In genomic region chr5:143923634-143924265, GRCh38 we compare ENCODE assay signal across 9 cellular contexts.
A peak's percentile ranks its signal among the peaks of the same experiment; 100 is the strongest.
DNase-seq lines count a peak whose midpoint lies in the region; ATAC-seq lines count a peak whose summit lies in the region.
"Had no signal": no experiment of that assay in that cellular context is flagged by ENCODE, and none has a peak within 500 bp of the region (broad histone marks: within the 10 kb centered on the region; RNA-seq: fewer than 3 reads in every experiment).

No MANE protein-coding gene starts in this region.

- ATAC-seq in GM18858 (IDR thresholded peaks at IDR 0.05; ENCODE audit: unreplicated experiment), result peak; percentile 82
- ATAC-seq in HG03103 (IDR thresholded peaks at IDR 0.05; ENCODE audit: low read depth, unreplicated experiment), result peak; percentile 73
- no peak for ATAC-seq in HG03097 (IDR thresholded peaks at IDR 0.05; ENCODE audit: low FRiP score, unreplicated experiment)

- H3K36me3 ChIP-seq in mesendoderm (ENCODE audit: control insufficient read depth, insufficient read depth, low read length), result no peaks in the 10 kb centered on the region

- peak overlapping the region; percentile 71 for H3K4ac ChIP-seq in mesendoderm (ENCODE audit: low read depth, low read length)

- H2BK15ac ChIP-seq in mesendoderm (replicated peaks; ENCODE audit: low read depth), result peak overlapping the region; percentile 78

- WGBS in mesendoderm (ENCODE audit: extremely low coverage, insufficient coverage, low lambda C conversion rate), result no CpG with 5 or more reads among the region's 6 CpGs

- peaks cover 4% of the 10 kb centered on the region for H3K4me1 ChIP-seq in mesendoderm (ENCODE audit: control insufficient read depth, low read depth, low read length)

- H3K4me3 ChIP-seq in mesendoderm (ENCODE audit: low read length), result no peak overlapping the region

- peak overlapping the region; percentile 77 for H3K27ac ChIP-seq in mesendoderm (ENCODE audit: low read depth, low read length)

- peak overlapping the region; percentile 6 for H3K56ac ChIP-seq in mesendoderm (ENCODE audit: low read length)

- peak overlapping the region; percentile 97 for H3K18ac ChIP-seq in mesendoderm (ENCODE audit: low read length)

- no peak overlapping the region for H3K4me2 ChIP-seq in mesendoderm (ENCODE audit: low read length)

- H3K79me1 ChIP-seq in mesendoderm (ENCODE audit: low read length), result no peaks in the 10 kb centered on the region

- no peak overlapping the region for H3K23ac ChIP-seq in mesendoderm (ENCODE audit: low read length)

- H4K5ac ChIP-seq in mesendoderm (ENCODE audit: low read length), result no peak overlapping the region

- H3K9ac ChIP-seq in mesendoderm (ENCODE audit: low read length), result peak overlapping the region; percentile 19

- peak overlapping the region; percentile 85 for H2BK5ac ChIP-seq in mesendoderm (ENCODE audit: low read length)

- peak overlapping the region; percentile 90 for H2BK120ac ChIP-seq in mesendoderm (ENCODE audit: low read depth, low read length)

- H3K79me2 ChIP-seq in mesendoderm (ENCODE audit: control insufficient read depth, insufficient read depth, low read length), result no peaks in the 10 kb centered on the region

- H2AK5ac ChIP-seq in mesendoderm (ENCODE audit: low read length), result no peak overlapping the region

- H3K27me3 ChIP-seq in mesendoderm (ENCODE audit: insufficient read depth, low read length, poor library complexity), result no peaks in the 10 kb centered on the region

- DNase-seq in amniotic epithelial cell (ENCODE audit: low read depth) (peak; percentile 49), mesendoderm (peak; percentile 26), globus pallidus (ENCODE audit: low spot score) (no peak), inferior parietal cortex (ENCODE audit: extremely low spot score) (no peak)
- no peak for DNase-seq in stimulated activated CD4-positive, alpha-beta T cell treated with anti-CD3 and anti-CD28 coated beads, Interleukin-4, amount 100 ng/mL, for 1 hour
- DNase-seq: substantia nigra had no signal

- no peak overlapping the region for H4K8ac ChIP-seq in mesendoderm (ENCODE audit: low read depth, low read length)

Comparison
In these comparisons a context has a peak if more than half of its experiments do, and no peak if none do; other contexts are left out.
1. DNase-seq: peak in amniotic epithelial cell (single experiment) and mesendoderm (single experiment); none in globus pallidus (single experiment), inferior parietal cortex (single experiment) and stimulated activated CD4-positive, alpha-beta T cell treated with anti-CD3 and anti-CD28 coated beads, Interleukin-4, amount 100 ng/mL, for 1 hour (single experiment).